ENCODE assay signal across 25 cellular contexts in the genomic region with DNA sequence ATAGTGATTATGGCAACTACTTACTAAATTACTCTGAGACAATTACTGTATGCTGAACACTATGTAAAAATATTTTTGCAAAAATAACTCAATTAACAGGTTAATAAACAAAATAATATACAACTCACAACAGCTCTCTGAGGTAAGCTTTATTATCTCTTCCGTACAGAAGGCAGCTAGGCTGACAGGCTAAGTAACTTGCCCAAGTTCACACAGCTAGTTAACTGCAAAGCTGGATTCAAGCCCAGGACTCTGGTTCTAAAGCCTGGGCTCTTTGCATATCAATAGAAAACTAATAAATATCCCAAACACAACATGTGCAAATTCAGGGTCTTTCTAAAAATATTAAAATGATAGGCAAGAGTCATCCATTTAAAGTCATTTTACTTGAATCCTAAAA.
"Had no signal": no experiment of that assay in that cellular context is flagged by ENCODE, and none has a peak within 500 bp of the region (broad histone marks: within the 10 kb centered on the region; RNA-seq: fewer than 3 reads in every experiment).

No MANE protein-coding gene starts in this region.

- H3K36me3 ChIP-seq: colonic mucosa, Peyer's patch, SJCRH30 had no signal

- H3K27ac ChIP-seq: colonic mucosa, Peyer's patch, RWPE1, SJCRH30 had no signal

- ATAC-seq: activated T-cell treated with anti-CD3 and anti-CD28 coated beads, Interleukin-2, amount 50 U/mL, for 4 hours; activated T-helper 17 cell treated with anti-CD3 and anti-CD28 coated beads, Interleukin-2, amount 50 U/mL, for 72 hours; SK-N-SH treated with all-trans-retinoic acid at 6 μM for 48 hours had no signal

- H3K4me3 ChIP-seq: colonic mucosa, Peyer's patch, SJCRH30 had no signal

- FAIRE-seq: astrocyte, TTC549 had no signal

- H3K4me1 ChIP-seq: colonic mucosa, Peyer's patch, SJCRH30 had no signal

- H3K27me3 ChIP-seq: colonic mucosa, Peyer's patch, SJCRH30 had no signal

- H3K9me3 ChIP-seq: colonic mucosa, Peyer's patch, SJCRH30 had no signal

- DNase-seq: activated B cell treated with CpG ODN at 0.5 μM for 24 hours; activated CD4-positive, alpha-beta memory T cell treated with anti-CD3 and anti-CD28 coated beads for 36 hours; activated CD4-positive, alpha-beta T cell treated with anti-CD3 and anti-CD28 coated beads for 1 hour; activated CD4-positive, alpha-beta T cell treated with anti-CD3 and anti-CD28 coated beads, Interleukin-2, amount 10 ng/mL, durations not matched to agents 7 days and 5 days; activated CD8-positive, alpha-beta memory T cell treated with anti-CD3 and anti-CD28 coated beads for 24 hours; activated gamma-delta T cell; activated naive CD4-positive, alpha-beta T cell treated with anti-CD3 and anti-CD28 coated beads for 36 hours; activated T-cell treated with anti-CD3 and anti-CD28 coated beads, Interleukin-2, amount 50 U/mL, for 4 hours; colonic mucosa; Karpas-422; MM.1S; NCI-H1105 treated with DMSO at 0.1 percent for 48 hours; NCI-H1436 treated with DMSO at 0.1 percent for 48 hours; NCI-H187; NCI-H2081; NCI-H524; Peyer's patch; Right ventricle myocardium superior; SJCRH30; SW 1271 had no signal
